In the genomic region with DNA sequence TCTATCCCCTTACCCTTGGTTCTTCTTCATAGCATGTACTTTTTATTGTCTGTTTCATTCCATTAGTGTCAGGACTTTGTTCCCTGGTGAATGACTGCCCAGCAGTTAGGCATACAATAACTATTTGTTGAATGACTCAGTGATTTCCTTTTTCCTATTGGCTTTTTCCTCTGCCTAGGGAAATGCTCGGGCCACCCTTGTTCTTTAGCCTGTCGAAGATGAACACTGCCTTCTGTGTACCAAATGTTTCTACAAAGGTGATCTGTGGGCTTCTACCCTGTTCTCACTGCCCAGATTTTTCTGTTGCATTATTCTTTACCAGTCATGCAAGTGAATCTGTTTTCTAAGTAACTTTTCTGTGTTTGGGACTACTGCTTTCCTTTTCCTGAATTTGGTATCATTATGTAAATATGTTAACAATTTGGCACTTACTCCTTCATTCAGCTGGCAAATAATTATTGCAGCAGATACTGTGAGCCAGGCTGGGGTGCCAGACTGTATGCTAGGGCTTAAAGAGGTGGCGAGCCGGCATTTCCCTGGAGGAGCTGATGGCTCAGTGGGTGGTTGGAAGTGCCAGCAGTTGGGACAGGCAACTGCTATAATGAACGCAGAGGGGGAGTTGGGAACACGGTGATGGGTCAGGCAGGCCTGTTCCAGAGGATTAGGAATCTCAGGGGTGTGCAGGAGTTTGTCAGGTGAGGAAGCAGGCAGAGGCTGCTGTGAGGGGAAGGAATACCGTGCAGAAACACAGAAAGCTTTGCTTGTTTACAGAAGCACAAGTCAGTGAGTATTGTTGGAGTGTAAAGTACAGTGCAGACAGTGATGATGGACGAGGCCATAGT, we compare ENCODE assay signal across 9 cellular contexts. TPM values are rescaled to one million over a fixed set of nuclear protein-coding genes. Genes with fewer than 3 reads are reported as not detected.
DNase-seq lines count a peak whose midpoint lies in the region; ATAC-seq lines count a peak whose summit lies in the region.
"Had no signal": no experiment of that assay in that cellular context is flagged by ENCODE, and none has a peak within 500 bp of the region (broad histone marks: within the 10 kb centered on the region; RNA-seq: fewer than 3 reads in every experiment).

No MANE protein-coding gene starts in this region.

- DNase-seq in ACHN (peak; percentile 76), mesenchymal stem cell (peak; percentile 64), NCI-H526 treated with DMSO at 0.1 percent for 48 hours (lab: John Stamatoyannopoulos, UW) (no peak), AML-193 (lab: John Stamatoyannopoulos, UW) (no peak), NCI-H146 (lab: John Stamatoyannopoulos, UW) (no peak), SIG-M5 (lab: John Stamatoyannopoulos, UW) (no peak)
- DNase-seq in effector memory CD8-positive, alpha-beta T cell, result no peak
- DNase-seq: MV-4-11 had no signal

- ATAC-seq in effector memory CD8-positive, alpha-beta T cell (replicated peaks), result no peak

- H2BK5ac ChIP-seq in mesenchymal stem cell (ENCODE audit: low read depth, low read length, poor library complexity, severe bottlenecking), result no peak overlapping the region

- H3K36me3 ChIP-seq in HUES64 (ENCODE audit: insufficient read depth, low read length) (peaks cover 7% of the 10 kb centered on the region; the same call in 1 of the 2 replicates), mesenchymal stem cell (ENCODE audit: control insufficient read depth in 1 of 2, insufficient read depth in 2 of 2, low read depth in 1 of 2, low read length in 2 of 2) (peaks cover 0 to 8% of the 10 kb centered on the region in 2 experiments)

- H3K27me3 Mint-ChIP-seq in effector memory CD8-positive, alpha-beta T cell, result no peaks in the 10 kb centered on the region

- H3K36me3 Mint-ChIP-seq in effector memory CD8-positive, alpha-beta T cell (ENCODE audit: insufficient read depth), result peaks cover 13% of the 10 kb centered on the region

- H3K27me3 ChIP-seq in HUES64 (ENCODE audit: insufficient read depth, low read length), result no peaks in the 10 kb centered on the region
- H3K27me3 ChIP-seq in mesenchymal stem cell (ENCODE audit: control insufficient read depth in 1 of 2, insufficient read depth in 1 of 2, low read length in 2 of 2), result no peaks in the 10 kb centered on the region

- peak overlapping the region; percentile 25 to 76 for H3K27ac Mint-ChIP-seq in effector memory CD8-positive, alpha-beta T cell

- H3K9me3 ChIP-seq in HUES64 (ENCODE audit: insufficient read depth, low read depth, low read length) (no peaks in the 10 kb centered on the region), mesenchymal stem cell (ENCODE audit: control insufficient read depth, low read length) (no peaks in the 10 kb centered on the region)

- peak overlapping the region in 1 of 2 experiments; percentile 92 for H2BK12ac ChIP-seq in mesenchymal stem cell (ENCODE audit: low read length in 2 of 2)

- no peak overlapping the region for H2AFZ ChIP-seq in mesenchymal stem cell (ENCODE audit: low read depth, low read length)

- H2BK120ac ChIP-seq in mesenchymal stem cell (ENCODE audit: low read depth, low read length), result no peak overlapping the region

- H3K9ac ChIP-seq in HUES64 (ENCODE audit: low read depth, low read length) (no peak overlapping the region), mesenchymal stem cell (ENCODE audit: low read length) (peak overlapping the region; percentile 68)

- no peak overlapping the region for H4K91ac ChIP-seq in mesenchymal stem cell (ENCODE audit: low read length)

- peak overlapping the region; percentile 82 for H2AK5ac ChIP-seq in mesenchymal stem cell (ENCODE audit: low read length, severe bottlenecking)

- peak overlapping the region in 1 of 2 donors; percentile 2 for H3K4me3 Mint-ChIP-seq in effector memory CD8-positive, alpha-beta T cell

- H3K79me1 ChIP-seq in mesenchymal stem cell (replicated peaks; ENCODE audit: low read length, poor library complexity, severe bottlenecking), result peaks cover 41% of the 10 kb centered on the region

- peaks cover 37% of the 10 kb centered on the region in 2 donors for H3K4me1 Mint-ChIP-seq in effector memory CD8-positive, alpha-beta T cell (ENCODE audit: low read depth in 2 of 2)

- H3K27ac ChIP-seq in HUES64 (ENCODE audit: low read depth, low read length) (peak overlapping the region; percentile 4; the same call in 1 of the 2 replicates), mesenchymal stem cell (ENCODE audit: low read length, poor library complexity, severe bottlenecking) (peak overlapping the region; percentile 62)

- peak overlapping the region in 1 of 2 experiments; percentile 86 for H3K14ac ChIP-seq in mesenchymal stem cell (ENCODE audit: low read length in 2 of 2)

- H3K9me3 Mint-ChIP-seq in effector memory CD8-positive, alpha-beta T cell, result no peaks in the 10 kb centered on the region

- H3K4me2 ChIP-seq in mesenchymal stem cell (ENCODE audit: low read length, poor library complexity, severe bottlenecking), result peak overlapping the region; percentile 60

- no peak overlapping the region for H3K23ac ChIP-seq in mesenchymal stem cell (ENCODE audit: low read length in 2 of 2)

- H3K18ac ChIP-seq in mesenchymal stem cell (ENCODE audit: low read depth in 1 of 2, low read length in 2 of 2), result peak overlapping the region; percentile 78 to 80

- in situ Hi-C loops in ACHN (cut with HindIII; ENCODE audit: low pct_ligation_motif_present, low pct_unique_long_range_greater_than_20kb, low sequenced_read_pairs), result no loop called here

- H3K4me1 ChIP-seq in HUES64 (ENCODE audit: insufficient read depth, low read length) (peaks cover 24% of the 10 kb centered on the region), mesenchymal stem cell (ENCODE audit: control insufficient read depth, insufficient read depth, low read depth, low read length) (peaks cover 5% of the 10 kb centered on the region)

- H4K8ac ChIP-seq in mesenchymal stem cell (ENCODE audit: low read length), result no peak overlapping the region

- peak overlapping the region in 1 of 2 experiments; percentile 67 for H3K4ac ChIP-seq in mesenchymal stem cell (ENCODE audit: low read depth in 1 of 2, low read length in 2 of 2)

- WGBS in HUES64, result 40% methylated on average over 8 of the region's 8 CpGs
- WGBS in mesenchymal stem cell, result 28% methylated on average over 8 of the region's 8 CpGs

- no peak overlapping the region for H2BK15ac ChIP-seq in mesenchymal stem cell (ENCODE audit: low read depth, poor library complexity, severe bottlenecking)

- no peak overlapping the region for H3K4me3 ChIP-seq in HUES64 (ENCODE audit: low read length)
- peak overlapping the region in 1 of 2 experiments; percentile 71 for H3K4me3 ChIP-seq in mesenchymal stem cell (ENCODE audit: insufficient read depth in 1 of 2, low read depth in 1 of 2, low read length in 2 of 2)

RNA-seq across cellular contexts. Expression of a gene that starts 30.6 kb away (rescaled TPM):
- polyA plus RNA-seq in HUES64 (2013, experiment 1 of 2), result 10.8 TPM
- 11.5 TPM for polyA plus RNA-seq in HUES64 (2013, experiment 2 of 2)
- 5.3 TPM for polyA plus RNA-seq in mesenchymal stem cell (2013, experiment 1 of 2)
- polyA plus RNA-seq in mesenchymal stem cell (2013, experiment 2 of 2), result 5.1 TPM

Comparison
In these comparisons a context has a peak if more than half of its experiments do, and no peak if none do; other contexts are left out.
1. DNase-seq: peak in ACHN (single experiment) and mesenchymal stem cell (single experiment); none in effector memory CD8-positive, alpha-beta T cell (0 of 3), NCI-H526 treated with DMSO at 0.1 percent for 48 hours (single experiment), AML-193 (0 of 2), NCI-H146 (single experiment) and SIG-M5 (single experiment).